In the genomic region with DNA sequence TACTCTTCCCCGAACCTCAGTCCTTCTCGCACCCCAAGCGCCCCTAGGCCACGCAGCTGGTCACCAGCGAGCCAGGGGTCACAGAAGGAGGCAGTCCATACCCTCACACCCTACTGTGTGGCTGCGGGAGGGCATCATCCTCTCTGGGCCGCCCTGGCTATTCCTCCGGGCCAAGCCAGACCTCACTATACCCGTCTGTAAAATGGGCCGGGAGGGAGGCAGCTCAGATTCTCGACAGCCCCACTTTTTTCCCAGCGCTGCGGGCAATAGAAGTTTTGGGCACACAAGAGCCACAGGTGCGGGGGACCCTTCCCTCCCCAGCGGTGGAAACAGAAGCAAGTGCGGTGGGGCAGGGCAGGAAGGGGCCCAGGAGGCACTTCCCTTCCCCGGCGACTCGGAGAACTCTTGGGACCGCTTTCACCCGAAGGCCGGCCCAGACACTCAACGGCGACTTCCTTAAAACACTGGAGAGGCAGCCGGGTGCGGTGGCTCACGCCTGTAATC, we compare ENCODE assay signal across 8 cellular contexts. TPM values are rescaled to one million over a fixed set of nuclear protein-coding genes. Genes with fewer than 3 reads are reported as not detected.
DNase-seq lines count a peak whose midpoint lies in the region; ATAC-seq and TF ChIP-seq lines count a peak whose summit lies in the region.

No MANE protein-coding gene starts in this region.

- 77 to 82% (median 79%) methylated on average over 27 of the region's 27 CpGs for WGBS in psoas muscle, 3 donors

- no peaks in the 10 kb centered on the region for H3K9me3 ChIP-seq in PC-3 (ENCODE audit: low read length)
- no peaks in the 10 kb centered on the region for H3K9me3 ChIP-seq in psoas muscle

- H2AFZ ChIP-seq in PC-3 (ENCODE audit: low read length) = no peak overlapping the region

- H3K27ac ChIP-seq in PC-3 (ENCODE audit: low read length) = no peak overlapping the region
- H3K27ac ChIP-seq in psoas muscle = no peak overlapping the region

- TSS peak; percentile 55 for BruUV-seq in PC-3 (replicated peaks; lab: Mats Ljungman, UMichigan)

- peak overlapping the region; percentile 88 to 99 for H3K27ac Mint-ChIP-seq in effector memory CD8-positive, alpha-beta T cell

- H3K4me1 Mint-ChIP-seq in effector memory CD8-positive, alpha-beta T cell (ENCODE audit: low read depth in 2 of 2) = peaks cover 22 to 23% of the 10 kb centered on the region in 2 donors

- H3K27me3 ChIP-seq in GM06990 (replicated peaks; ENCODE audit: control insufficient read depth, insufficient read depth, low read length) (no peaks in the 10 kb centered on the region), PC-3 (ENCODE audit: low read length) (no peaks in the 10 kb centered on the region), psoas muscle (ENCODE audit: insufficient read depth in 3 of 3, low read length in 2 of 3) (peaks cover 0 to 19% (median 0%) of the 10 kb centered on the region in 3 donors)

- TF ChIP-seq CTCF in GM06990 (IDR thresholded peaks at IDR 0.05; ENCODE audit: insufficient read depth, low read length, poor library complexity, severe bottlenecking) (no peak), PC-3 (conservative IDR thresholded peaks at IDR 0.05; ENCODE audit: low read depth, low read length) (no peak), psoas muscle (IDR thresholded peaks at IDR 0.05) (no peak)

- no peaks in the 10 kb centered on the region for H3K9me3 Mint-ChIP-seq in effector memory CD8-positive, alpha-beta T cell

- H3K36me3 Mint-ChIP-seq in effector memory CD8-positive, alpha-beta T cell (ENCODE audit: insufficient read depth) = peaks cover 59% of the 10 kb centered on the region

- H3K4me3 Mint-ChIP-seq in effector memory CD8-positive, alpha-beta T cell = peak overlapping the region; percentile 91 to 92

- H3K36me3 ChIP-seq in GM06990 (ENCODE audit: control insufficient read depth, insufficient read depth, low read length) (no peaks in the 10 kb centered on the region), PC-3 (ENCODE audit: low read depth, low read length) (no peaks in the 10 kb centered on the region), psoas muscle (ENCODE audit: insufficient read depth in 1 of 2, low read depth in 1 of 2) (no peaks in the 10 kb centered on the region)

- H3K27me3 Mint-ChIP-seq in effector memory CD8-positive, alpha-beta T cell = no peaks in the 10 kb centered on the region

- H3K9ac ChIP-seq in PC-3 (ENCODE audit: low read length) = no peak overlapping the region

- ATAC-seq in PC-3 (no peak), psoas muscle (no peak), GM21825 (IDR thresholded peaks at IDR 0.05; ENCODE audit: unreplicated experiment) (no peak), HG03378 (IDR thresholded peaks at IDR 0.05; ENCODE audit: unreplicated experiment) (no peak)
- no peak for ATAC-seq in effector memory CD8-positive, alpha-beta T cell (replicated peaks)

- H3F3A ChIP-seq in PC-3 (ENCODE audit: low read length, unreplicated experiment) = peaks cover 6% of the 10 kb centered on the region

- CTCF ChIA-PET in PC-3 (lab: Charles Lee) = no interaction called here

- H4K20me1 ChIP-seq in PC-3 (ENCODE audit: low read length) = no peaks in the 10 kb centered on the region

- H3K4me3 ChIP-seq in GM06990 (replicated peaks; ENCODE audit: low read depth, low read length) (peak overlapping the region; percentile 69), PC-3 (ENCODE audit: low read length) (peak overlapping the region; percentile 98), psoas muscle (peak overlapping the region; percentile 73)

- DNase-seq in GM06990 (ENCODE audit: extremely low read depth, insufficient read length) (no peak), PC-3 (no peak), psoas muscle (peak; percentile 45 to 57), HPDE6-E6E7 (ENCODE audit: extremely low spot score) (no peak), foreskin melanocyte (no peak)
- DNase-seq in effector memory CD8-positive, alpha-beta T cell = no peak

- peaks cover 24% of the 10 kb centered on the region for H3K4me1 ChIP-seq in PC-3 (ENCODE audit: insufficient read depth, low read length)
- peaks cover 3% of the 10 kb centered on the region for H3K4me1 ChIP-seq in psoas muscle

- no peaks in the 10 kb centered on the region for H3K9me2 ChIP-seq in PC-3 (replicated peaks; ENCODE audit: low read length)

- POLR2A ChIA-PET in PC-3 (lab: Charles Lee; ENCODE audit: unreplicated experiment) = no interaction called here

- intact Hi-C loops in PC-3 (cut with micrococcal nuclease) = no loop called here
- intact Hi-C loops in psoas muscle (cut with DNase I) = loop anchor here in 1 of 2 donors (10.0 kb wide), 1 partner anchor 152 kb away; a partner anchor contains a TSS

- peak overlapping the region; percentile 100 for H3K4me2 ChIP-seq in PC-3 (ENCODE audit: low read length)

- H3K79me2 ChIP-seq in PC-3 (ENCODE audit: low read length) = peaks cover 21% of the 10 kb centered on the region

RNA-seq across cellular contexts. Expression of a gene that starts 5.6 kb away (rescaled TPM):
- total RNA-seq in PC-3 (2014; rRNA removed) (27.7 and 38.5 TPM in 2 replicates), psoas muscle (100 to 1,000 TPM in 2 of 4 donors, 10 to 100 TPM in 2; 43.4 to 399 (median 98.4) TPM)
- polyA plus RNA-seq in psoas muscle = 100 to 1,000 TPM; 173 to 294 (median 281) TPM

RNA-seq across cellular contexts. Expression of a gene that starts 35.5 kb away (rescaled TPM):
- total RNA-seq in PC-3 (2014; rRNA removed) (not detected in 2 replicates), psoas muscle (not detected)
- under 1 TPM in 2 of 3 donors, not detected in 1; 0.01 to 0.06 TPM for polyA plus RNA-seq in psoas muscle

Comparison
In these comparisons a context has a peak if more than half of its experiments do, and no peak if none do; other contexts are left out.
1. DNase-seq: peak in psoas muscle (2 of 2); none in GM06990 (single experiment), PC-3 (single experiment), effector memory CD8-positive, alpha-beta T cell (0 of 3), HPDE6-E6E7 (single experiment) and foreskin melanocyte (single experiment).
2. Peak in every context shown above with its lines, with median percentiles within 50 percentile points of each other: H3K4me3 ChIP-seq.